9 cellular contexts compared by ENCODE assay signal in genomic region chr19:36420961-36421748, GRCh38. TPM values are rescaled to one million over a fixed set of nuclear protein-coding genes. Genes with fewer than 3 reads are reported as not detected.
DNase-seq lines count a peak whose midpoint lies in the region; ATAC-seq and TF ChIP-seq lines count a peak whose summit lies in the region.
"Had no signal": no experiment of that assay in that cellular context is flagged by ENCODE, and none has a peak within 500 bp of the region (broad histone marks: within the 10 kb centered on the region; RNA-seq: fewer than 3 reads in every experiment).

No MANE protein-coding gene starts in this region.

- H3K4me2 ChIP-seq in parathyroid adenoma (ENCODE audit: low read length): peak overlapping the region; percentile 32

- no peaks in the 10 kb centered on the region for H3K79me2 ChIP-seq in parathyroid adenoma

- peaks cover 3% of the 10 kb centered on the region for H3K36me3 ChIP-seq in WERI-Rb-1
- no peaks in the 10 kb centered on the region for H3K36me3 ChIP-seq in gastroesophageal sphincter
- H3K36me3 ChIP-seq in parathyroid adenoma (ENCODE audit: control insufficient read depth, insufficient read depth, low read length): no peaks in the 10 kb centered on the region

- H3K9me3 ChIP-seq in WERI-Rb-1 (ENCODE audit: severe bottlenecking) (peaks cover 2% of the 10 kb centered on the region), gastroesophageal sphincter (peaks cover 0 to 9% (median 0%) of the 10 kb centered on the region in 3 donors), parathyroid adenoma (ENCODE audit: control insufficient read depth, low read length) (no peaks in the 10 kb centered on the region)

- DNase-seq in CD14-positive monocyte (ENCODE audit: low spot score): no peak
- DNase-seq in WERI-Rb-1: peak; percentile 53
- DNase-seq in SW480 (ENCODE audit: low spot score): no peak
- DNase-seq in OCI-M1 (lab: John Stamatoyannopoulos, UW): no peak
- DNase-seq: T-helper 17 cell had no signal

- no peak for TF ChIP-seq CTCF in CD14-positive monocyte (IDR thresholded peaks at IDR 0.05)
- no peak for TF ChIP-seq CTCF in WERI-Rb-1 (IDR thresholded peaks at IDR 0.05; ENCODE audit: low read depth, low read length)
- TF ChIP-seq CTCF in gastroesophageal sphincter (IDR thresholded peaks at IDR 0.05): peak in 1 of 4 experiments; percentile 40
- TF ChIP-seq CTCF in parathyroid adenoma (IDR thresholded peaks at IDR 0.05): no peak

- no peak overlapping the region for H3K9ac ChIP-seq in parathyroid adenoma

- no peaks in the 10 kb centered on the region for H3K27me3 ChIP-seq in WERI-Rb-1 (ENCODE audit: insufficient read depth, low read depth, severe bottlenecking)
- H3K27me3 ChIP-seq in gastroesophageal sphincter: peaks cover 5% of the 10 kb centered on the region
- no peaks in the 10 kb centered on the region for H3K27me3 ChIP-seq in parathyroid adenoma (ENCODE audit: control insufficient read depth, insufficient read depth, low read length)

- peaks cover 6 to 12% of the 10 kb centered on the region in 2 donors for H3K36me3 Mint-ChIP-seq in CD14-positive monocyte

- peak overlapping the region; percentile 62 to 77 for H3K4me3 Mint-ChIP-seq in CD14-positive monocyte
- H3K4me3 Mint-ChIP-seq: T-helper 17 cell had no signal

- H3K4me1 ChIP-seq in gastroesophageal sphincter: peaks cover 0 to 35% (median 7%) of the 10 kb centered on the region in 3 donors
- no peaks in the 10 kb centered on the region for H3K4me1 ChIP-seq in parathyroid adenoma

- H3K27ac ChIP-seq in WERI-Rb-1 (peak overlapping the region; percentile 35), gastroesophageal sphincter (peak overlapping the region in 3 of 4 donors; percentile 12 to 78 (median 70)), parathyroid adenoma (no peak overlapping the region)

- no peak for TF ChIP-seq POLR2A in gastroesophageal sphincter (IDR thresholded peaks at IDR 0.05)

- TF ChIP-seq EP300 in gastroesophageal sphincter (IDR thresholded peaks at IDR 0.05): no peak

- peak overlapping the region; percentile 67 for H3K4me3 ChIP-seq in WERI-Rb-1 (ENCODE audit: low read depth, low read length)
- peak overlapping the region; percentile 26 to 58 for H3K4me3 ChIP-seq in gastroesophageal sphincter
- peak overlapping the region; percentile 28 for H3K4me3 ChIP-seq in parathyroid adenoma (ENCODE audit: low read depth, low read length)

- intact Hi-C loops in CD14-positive monocyte (cut with micrococcal nuclease): no loop called here

- H3K27me3 Mint-ChIP-seq in CD14-positive monocyte (ENCODE audit: low read depth in 3 of 3): peaks cover 21 to 31% (median 22%) of the 10 kb centered on the region in 3 donors

- 0 to 12% methylated on average over 2 to 19 of the region's 61 CpGs for WGBS in gastroesophageal sphincter (ENCODE audit: low coverage in 1 of 2), 2 donors

- no peak for ATAC-seq in gastroesophageal sphincter
- no peak for ATAC-seq in GM19455 (IDR thresholded peaks at IDR 0.05; ENCODE audit: unreplicated experiment)
- ATAC-seq in HG02852 (IDR thresholded peaks at IDR 0.05; ENCODE audit: unreplicated experiment): no peak
- ATAC-seq: T-helper 17 cell had no signal

- H2AFZ ChIP-seq in parathyroid adenoma: peak overlapping the region; percentile 54

- H3K27ac Mint-ChIP-seq in CD14-positive monocyte: no peak overlapping the region
- H3K27ac Mint-ChIP-seq: T-helper 17 cell had no signal

- H3K9me3 Mint-ChIP-seq in CD14-positive monocyte: peaks cover 25 to 81% (median 64%) of the 10 kb centered on the region in 7 donors

- peaks cover 18% of the 10 kb centered on the region for H3K4me1 Mint-ChIP-seq in CD14-positive monocyte

RNA-seq across cellular contexts. Expression of gene ZFP82, which starts 2.7 kb away (rescaled TPM):
- polyA plus RNA-seq in CD14-positive monocyte: under 1 TPM; 0.33 to 0.46 TPM
- 1 to 10 TPM; 5.9 to 8.0 (median 7.2) TPM for total RNA-seq in gastroesophageal sphincter

RNA-seq across cellular contexts. Expression of gene ZFP14, which starts 42.2 kb away (rescaled TPM):
- 1 to 10 TPM in 1 of 2 donors, under 1 TPM in 1; 0.72 to 1.1 TPM for polyA plus RNA-seq in CD14-positive monocyte
- total RNA-seq in gastroesophageal sphincter: 10 to 100 TPM in 1 of 4 donors, 1 to 10 TPM in 3; 3.6 to 10.6 (median 4.1) TPM
